ENCODE assay signal across 8 cellular contexts in genomic region chr2:201406077-201406662, GRCh38.
DNase-seq lines count a peak whose midpoint lies in the region; ATAC-seq lines count a peak whose summit lies in the region.

No MANE protein-coding gene starts in this region.

- no peak for ATAC-seq in HG02678 (IDR thresholded peaks at IDR 0.05; ENCODE audit: unreplicated experiment)
- no peak for ATAC-seq in HG02588 (IDR thresholded peaks at IDR 0.05; ENCODE audit: unreplicated experiment)

- H3K27ac ChIP-seq in ACC112 (ENCODE audit: low read depth, low read length), result peak overlapping the region; percentile 50

- no peaks in the 10 kb centered on the region for H3K27me3 ChIP-seq in ACC112 (ENCODE audit: insufficient read depth, low read length)

- H3K36me3 ChIP-seq in ACC112 (ENCODE audit: insufficient read depth, low read length), result no peaks in the 10 kb centered on the region

- H2AFZ ChIP-seq in ACC112 (ENCODE audit: low read length, unreplicated experiment), result no peak overlapping the region

- peak overlapping the region; percentile 1; the same call in 1 of the 2 replicates for H3K4me3 ChIP-seq in ACC112 (ENCODE audit: low read depth, low read length)

- H3K4me1 ChIP-seq in ACC112 (ENCODE audit: control insufficient read depth, insufficient read depth, low read length, unreplicated experiment), result peaks cover 31% of the 10 kb centered on the region

- H3K79me2 ChIP-seq in ACC112 (ENCODE audit: control insufficient read depth, insufficient read depth, low read length, unreplicated experiment), result peaks cover 18% of the 10 kb centered on the region

- DNase-seq in HS-5 (ENCODE audit: low read depth) (peak; percentile 70), amniotic epithelial cell (ENCODE audit: low read depth) (peak; percentile 79), kidney tubule cell (ENCODE audit: low spot score) (peak; percentile 46), putamen (ENCODE audit: low spot score) (no peak), NCI-H345 (lab: John Stamatoyannopoulos, UW) (no peak)

Comparison
In these comparisons a context has a peak if more than half of its experiments do, and no peak if none do; other contexts are left out.
1. DNase-seq: peak in HS-5 (single experiment), amniotic epithelial cell (single experiment) and kidney tubule cell (single experiment); none in putamen (single experiment) and NCI-H345 (single experiment).